1 cellular context compared by ENCODE assay signal in the genomic region with DNA sequence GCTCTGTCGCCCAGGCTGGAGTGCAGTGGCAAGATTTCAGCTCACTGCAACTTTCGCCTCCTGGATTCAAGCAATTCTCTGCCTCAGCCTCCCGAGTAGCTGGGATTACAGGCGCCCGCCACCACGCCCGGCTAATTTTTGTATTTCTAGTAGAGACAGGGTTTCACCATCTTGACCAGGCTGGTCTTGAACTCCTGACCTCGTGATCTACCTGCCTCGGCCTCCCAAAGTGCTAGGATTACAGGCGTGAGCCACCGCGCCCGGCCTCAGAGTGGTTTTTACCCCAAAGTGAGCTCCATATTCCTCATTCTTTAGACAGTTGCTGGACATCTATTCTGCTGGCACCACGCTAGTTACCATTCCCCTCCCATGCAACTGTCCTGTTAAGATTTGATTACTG. TPM values are rescaled to one million over a fixed set of nuclear protein-coding genes. Genes with fewer than 3 reads are reported as not detected.
"Had no signal": no experiment of that assay in that cellular context is flagged by ENCODE, and none has a peak within 500 bp of the region (broad histone marks: within the 10 kb centered on the region; RNA-seq: fewer than 3 reads in every experiment).

No MANE protein-coding gene starts in this region.

RNA-seq across cellular contexts. Expression of gene HUNK, which starts 1.4 kb away (rescaled TPM):
- total RNA-seq: natural killer cell had no signal
